8 cellular contexts compared by ENCODE assay signal in the genomic region with DNA sequence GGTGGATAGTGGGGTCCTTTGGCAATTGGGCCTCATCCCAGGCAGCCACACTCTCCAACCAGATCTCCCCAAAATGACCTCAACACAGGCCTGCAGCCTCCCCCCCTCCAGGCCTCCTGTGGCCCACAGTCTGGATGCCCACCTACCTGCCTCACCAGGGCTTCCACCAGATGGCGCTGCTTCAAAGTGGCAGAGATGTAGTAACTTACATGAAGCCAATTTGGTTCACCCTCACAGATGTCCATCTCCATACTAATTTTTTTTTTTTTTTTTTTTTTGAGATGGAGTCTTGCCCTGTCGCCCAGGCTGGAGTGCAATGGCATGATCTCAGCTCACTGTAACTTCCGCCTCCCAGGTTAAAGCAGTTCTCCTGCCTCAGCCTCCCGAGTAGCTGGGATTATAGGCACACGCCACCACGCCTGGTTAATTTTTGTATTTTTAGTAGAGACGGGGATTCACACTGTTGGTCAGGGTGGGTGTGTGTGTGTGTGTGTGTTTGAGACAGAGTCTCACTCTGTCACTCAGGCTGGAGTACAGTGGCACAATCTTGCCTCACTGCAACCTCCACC. TPM values are rescaled to one million over a fixed set of nuclear protein-coding genes. Genes with fewer than 3 reads are reported as not detected.
A peak's percentile ranks its signal among the peaks of the same experiment; 100 is the strongest.
DNase-seq lines count a peak whose midpoint lies in the region; ATAC-seq, FAIRE-seq and TF ChIP-seq lines count a peak whose summit lies in the region.
"Not testable (repeated sequence)": the region's sequence is repeated elsewhere in the genome, so short reads cannot be mapped to it uniquely, and the experiment has no call there.

No MANE protein-coding gene starts in this region.

- H3K9me3 ChIP-seq in A549, left lung: not testable (repeated sequence)

- 66% methylated on average over 7 of the region's 7 CpGs for WGBS in A549 (ENCODE audit: missing lambda C conversion rate)

- TF ChIP-seq EP300 in A549 (IDR thresholded peaks at IDR 0.05) = not testable (repeated sequence)

- intact Hi-C loops in left lung (cut with DNase I) = loop anchor here (2.0 to 10.0 kb wide), 2 partner anchors 68 to 70 kb away; no protein-coding TSS in a partner anchor

- not testable (repeated sequence) for H3K4me2 ChIP-seq in A549

- DNase-seq in A549 (ENCODE audit: low read depth in 1 of 2, low spot score in 1 of 2) (peak; percentile 77 to 87), MV-4-11 (lab: John Stamatoyannopoulos, UW) (peak; percentile 51), RWPE1 (ENCODE audit: low spot score) (peak; percentile 79), activated T-cell treated with anti-CD3 and anti-CD28 coated beads for 1 hour (ENCODE audit: low read depth) (peak; percentile 85), left lung (peak; percentile 79 to 87)
- peak; percentile 79 for DNase-seq in effector CD8-positive, alpha-beta T cell (lab: John Stamatoyannopoulos, UW)
- DNase-seq in stimulated activated CD4-positive, alpha-beta T cell treated with anti-CD3 and anti-CD28 coated beads, Interleukin-1b, Interleukin-23, amount 100 ng/mL, for 48 hours = peak; percentile 81

- not testable (repeated sequence) for H3K4me3 ChIP-seq in A549, left lung

- FAIRE-seq in A549 (lab: Jason Lieb, UNC) = not testable (repeated sequence)

- H3K4me1 ChIP-seq in A549, left lung: not testable (repeated sequence)

- H3K36me3 ChIP-seq in left lung = peaks cover 0 to 55% of the 10 kb centered on the region in 2 donors

- ATAC-seq in A549 (peak; percentile 90 to 97), GM18511 (IDR thresholded peaks at IDR 0.05; ENCODE audit: unreplicated experiment) (peak; percentile 59), left lung (peak; percentile 84)

- TF ChIP-seq RAD21 in A549 (conservative IDR thresholded peaks at IDR 0.05 in 1 of 2, IDR thresholded peaks at IDR 0.05 in 1 of 2) = peak; percentile 75 to 82

- H3K27ac ChIP-seq in A549, RWPE1, left lung: not testable (repeated sequence)

- POLR2A ChIA-PET in A549 (lab: Yijun Ruan, JAX) = not testable (repeated sequence)
- POLR2A ChIA-PET in RWPE1 (lab: Yijun Ruan, JAX; ENCODE audit: low non-redundant PET) = interaction anchor here (0.6 kb wide), 1 partner anchor 80 kb away, joined by 3 read pairs; no protein-coding TSS in a partner anchor

- H3K27me3 ChIP-seq in left lung = not testable (repeated sequence)

- TF ChIP-seq CTCF in A549 (IDR thresholded peaks at IDR 0.05) (peak; percentile 75), RWPE1 (conservative IDR thresholded peaks at IDR 0.05; ENCODE audit: low read depth) (peak; percentile 72), left lung (IDR thresholded peaks at IDR 0.05) (peak; percentile 67 to 78)

- CTCF ChIA-PET in A549 (lab: Yijun Ruan, JAX) = interaction anchor here (0.6 to 12.3 kb wide), 18 partner anchors 11 to 626 kb away, joined by 3 to 132 read pairs (median 4); no protein-coding TSS in a partner anchor
- CTCF ChIA-PET in RWPE1 (lab: Yijun Ruan, JAX) = interaction anchor here (0.7 to 0.9 kb wide), 6 partner anchors 45 to 476 kb away, joined by 3 to 8 read pairs (median 5); a partner anchor contains a TSS

- not testable (repeated sequence) for TF ChIP-seq POLR2A in A549 (IDR thresholded peaks at IDR 0.05; ENCODE audit: low read length)

TF ChIP-seq in A549, 52 proteins besides CTCF, POLR2A, EP300 and RAD21:
- peak; percentile 87 for TF ChIP-seq SMC3 (IDR thresholded peaks at IDR 0.05)

RNA-seq across cellular contexts. Expression of a gene that starts 33.6 kb away (rescaled TPM):
- polyA plus RNA-seq in A549 (2011; rRNA removed) = 106 and 136 TPM in 2 replicates
- polyA plus RNA-seq in A549 (2012; cell fraction: cytosol; rRNA removed) = 65.2 and 65.4 TPM in 2 replicates
- polyA plus RNA-seq in A549 (2012; cell fraction: nucleus; rRNA removed) = 140 TPM in 2 replicates
- polyA plus RNA-seq in A549 (2017; fragmentation: RNase III; extraction: RNeasy Plus Mini Kit Qiagen cat#74134 plus additional on column Dnase treatment) = 59.6 to 70.4 TPM (median 66.2 TPM) in 3 replicates
- 65.5 and 79.0 TPM in 2 replicates for polyA minus RNA-seq in A549 (2011; rRNA and poly(A)+ RNA removed)
- 100 to 1,000 TPM; 247 to 251 TPM for total RNA-seq in left lung
